1 cellular context compared by ENCODE assay signal in the genomic region with DNA sequence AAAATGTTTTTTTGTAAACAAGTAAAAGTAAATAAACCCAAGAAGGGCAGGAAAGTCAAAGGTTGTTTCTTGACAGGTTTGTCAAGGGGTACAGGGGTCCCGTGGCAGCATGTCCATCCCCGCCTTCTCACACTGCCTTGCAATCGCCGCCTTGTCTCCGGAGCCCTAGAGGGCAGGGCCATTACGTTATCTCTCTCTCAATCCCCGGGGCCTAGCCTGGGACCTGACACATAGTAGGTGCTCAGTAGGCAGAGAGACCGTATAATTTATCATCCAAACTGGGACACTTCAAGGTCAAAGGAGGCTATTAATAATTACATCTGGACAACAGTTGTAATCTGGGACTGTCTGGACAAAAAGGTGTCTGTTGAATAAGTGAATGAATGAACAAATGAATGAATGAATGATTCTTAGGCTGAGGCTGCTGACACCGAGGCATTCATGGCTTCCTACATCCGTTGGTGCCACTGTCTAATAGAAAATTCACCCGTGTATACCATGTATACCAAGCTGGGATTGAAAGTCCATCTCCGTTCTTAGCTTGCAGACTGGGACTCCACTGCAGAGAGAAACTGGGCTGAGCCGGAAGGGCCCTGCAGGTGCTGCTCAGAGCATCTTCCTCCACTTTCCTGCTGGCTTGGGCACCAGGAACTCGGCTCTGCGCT.
TF ChIP-seq lines count a peak whose summit lies in the region.

No MANE protein-coding gene starts in this region.

TF ChIP-seq in GM12878, 131 proteins besides CTCF, POLR2A, EP300 and RAD21:
- TF ChIP-seq ZNF24 (IDR thresholded peaks at IDR 0.05) (peak; percentile 59; the same call in 1 of the 2 replicates), SMAD1 (IDR thresholded peaks at IDR 0.05; ENCODE audit: low read depth, partially characterized antibody) (no peak)
